In the genomic region with DNA sequence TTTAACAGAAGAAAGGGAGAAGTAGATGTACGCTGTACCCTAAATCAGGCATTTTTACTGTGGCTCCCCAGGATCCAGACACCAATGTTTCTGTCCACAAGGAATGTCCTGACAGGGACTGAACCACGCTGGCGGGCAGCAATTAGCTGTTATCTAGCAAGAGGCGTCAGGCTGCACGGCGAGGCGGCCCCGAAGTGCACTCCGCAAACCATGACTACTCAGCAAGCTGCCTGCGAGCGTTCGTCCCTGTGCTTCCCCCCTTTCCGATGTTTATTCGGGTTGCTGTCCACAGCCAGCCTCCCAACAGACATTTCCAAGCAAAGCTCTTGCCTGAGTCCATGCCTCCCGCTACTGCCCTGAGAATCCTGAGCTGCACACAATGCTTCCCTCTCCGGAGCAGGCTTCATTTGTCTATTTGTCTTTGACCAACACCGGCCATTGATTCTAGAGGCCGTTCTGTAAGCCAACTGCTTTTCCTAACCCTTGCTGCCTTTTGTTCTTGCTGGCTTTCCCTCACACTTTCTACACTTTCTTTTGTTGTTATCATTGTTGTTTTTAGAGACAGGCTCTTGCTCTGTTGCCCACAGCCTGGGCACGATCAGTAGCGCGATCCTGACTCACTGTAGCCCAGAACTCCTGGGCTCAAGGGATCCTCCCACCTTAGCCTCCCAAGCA, we compare ENCODE assay signal across 1 cellular context.
TF ChIP-seq lines count a peak whose summit lies in the region.

No MANE protein-coding gene starts in this region.

TF ChIP-seq in HepG2, 621 proteins besides CTCF, POLR2A, EP300 and RAD21 (continued from another document and continues in another):
- TF ChIP-seq LCORL (IDR thresholded peaks at IDR 0.05): no peak
- no peak for TF ChIP-seq LCORL (CRISPR knock-in tag; IDR thresholded peaks at IDR 0.05)
- TF ChIP-seq ZNF7 (CRISPR knock-in tag; IDR thresholded peaks at IDR 0.05): peak; percentile 94
- no peak for TF ChIP-seq RFXAP (CRISPR knock-in tag; IDR thresholded peaks at IDR 0.05; ENCODE audit: borderline replicate concordance)
- TF ChIP-seq ASH2L (IDR thresholded peaks at IDR 0.05; ENCODE audit: insufficient read length, low read depth, low read length): no peak
- no peak for TF ChIP-seq PLRG1 (conservative IDR thresholded peaks at IDR 0.05)
- no peak for TF ChIP-seq MEF2D (CRISPR knock-in tag; IDR thresholded peaks at IDR 0.05)
- TF ChIP-seq ZNF75D (CRISPR knock-in tag; IDR thresholded peaks at IDR 0.05; ENCODE audit: borderline replicate concordance): no peak
- TF ChIP-seq, protein P1, sequence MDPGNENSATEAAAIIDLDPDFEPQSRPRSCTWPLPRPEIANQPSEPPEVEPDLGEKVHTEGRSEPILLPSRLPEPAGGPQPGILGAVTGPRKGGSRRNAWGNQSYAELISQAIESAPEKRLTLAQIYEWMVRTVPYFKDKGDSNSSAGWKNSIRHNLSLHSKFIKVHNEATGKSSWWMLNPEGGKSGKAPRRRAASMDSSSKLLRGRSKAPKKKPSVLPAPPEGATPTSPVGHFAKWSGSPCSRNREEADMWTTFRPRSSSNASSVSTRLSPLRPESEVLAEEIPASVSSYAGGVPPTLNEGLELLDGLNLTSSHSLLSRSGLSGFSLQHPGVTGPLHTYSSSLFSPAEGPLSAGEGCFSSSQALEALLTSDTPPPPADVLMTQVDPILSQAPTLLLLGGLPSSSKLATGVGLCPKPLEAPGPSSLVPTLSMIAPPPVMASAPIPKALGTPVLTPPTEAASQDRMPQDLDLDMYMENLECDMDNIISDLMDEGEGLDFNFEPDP (CRISPR knock-in tag; conservative IDR thresholded peaks at IDR 0.05): 0 out of 2 replicates have a peak, but pooled peaks have one; percentile 40
- TF ChIP-seq RBAK (CRISPR knock-in tag; IDR thresholded peaks at IDR 0.05): no peak
- TF ChIP-seq SPEN (CRISPR knock-in tag; IDR thresholded peaks at IDR 0.05; ENCODE audit: low read depth): no peak
- TF ChIP-seq ZNF775 (CRISPR knock-in tag; IDR thresholded peaks at IDR 0.05; ENCODE audit: borderline replicate concordance): no peak
- TF ChIP-seq, protein P2, sequence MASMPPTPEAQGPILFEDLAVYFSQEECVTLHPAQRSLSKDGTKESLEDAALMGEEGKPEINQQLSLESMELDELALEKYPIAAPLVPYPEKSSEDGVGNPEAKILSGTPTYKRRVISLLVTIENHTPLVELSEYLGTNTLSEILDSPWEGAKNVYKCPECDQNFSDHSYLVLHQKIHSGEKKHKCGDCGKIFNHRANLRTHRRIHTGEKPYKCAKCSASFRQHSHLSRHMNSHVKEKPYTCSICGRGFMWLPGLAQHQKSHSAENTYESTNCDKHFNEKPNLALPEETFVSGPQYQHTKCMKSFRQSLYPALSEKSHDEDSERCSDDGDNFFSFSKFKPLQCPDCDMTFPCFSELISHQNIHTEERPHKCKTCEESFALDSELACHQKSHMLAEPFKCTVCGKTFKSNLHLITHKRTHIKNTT (CRISPR knock-in tag; IDR thresholded peaks at IDR 0.05): no peak
- no peak for TF ChIP-seq REPIN1 (CRISPR knock-in tag; IDR thresholded peaks at IDR 0.05; ENCODE audit: borderline replicate concordance, low read depth)
- TF ChIP-seq, protein P3, sequence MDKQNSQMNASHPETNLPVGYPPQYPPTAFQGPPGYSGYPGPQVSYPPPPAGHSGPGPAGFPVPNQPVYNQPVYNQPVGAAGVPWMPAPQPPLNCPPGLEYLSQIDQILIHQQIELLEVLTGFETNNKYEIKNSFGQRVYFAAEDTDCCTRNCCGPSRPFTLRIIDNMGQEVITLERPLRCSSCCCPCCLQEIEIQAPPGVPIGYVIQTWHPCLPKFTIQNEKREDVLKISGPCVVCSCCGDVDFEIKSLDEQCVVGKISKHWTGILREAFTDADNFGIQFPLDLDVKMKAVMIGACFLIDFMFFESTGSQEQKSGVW (CRISPR knock-in tag; IDR thresholded peaks at IDR 0.05; ENCODE audit: borderline replicate concordance): no peak
- no peak for TF ChIP-seq CBFB (CRISPR knock-in tag; IDR thresholded peaks at IDR 0.05)
- TF ChIP-seq ZNF20 (CRISPR knock-in tag; IDR thresholded peaks at IDR 0.05): no peak
- no peak for TF ChIP-seq ZNF33B (CRISPR knock-in tag; IDR thresholded peaks at IDR 0.05)
- TF ChIP-seq ZNF44 (CRISPR knock-in tag; IDR thresholded peaks at IDR 0.05): no peak
- TF ChIP-seq FOXM1 (CRISPR knock-in tag; IDR thresholded peaks at IDR 0.05): no peak
- TF ChIP-seq ZFP36 (IDR thresholded peaks at IDR 0.05; ENCODE audit: borderline replicate concordance, low read depth, low read length, partially characterized antibody): peak; percentile 3
- no peak for TF ChIP-seq SOX6 (IDR thresholded peaks at IDR 0.05)
- peak; percentile 34; the same call in 1 of the 2 replicates for TF ChIP-seq SOX6 (CRISPR knock-in tag; IDR thresholded peaks at IDR 0.05)
- TF ChIP-seq CEBPB (IDR thresholded peaks at IDR 0.05; ENCODE audit: borderline replicate concordance, low read depth, low read length): no peak
- no peak for TF ChIP-seq ZNF563 (CRISPR knock-in tag; IDR thresholded peaks at IDR 0.05)
- TF ChIP-seq JARID2 (CRISPR knock-in tag; IDR thresholded peaks at IDR 0.05; ENCODE audit: insufficient replicate concordance): no peak
- TF ChIP-seq ZNF614 (CRISPR knock-in tag; IDR thresholded peaks at IDR 0.05; ENCODE audit: borderline replicate concordance): no peak
- TF ChIP-seq, protein P4, sequence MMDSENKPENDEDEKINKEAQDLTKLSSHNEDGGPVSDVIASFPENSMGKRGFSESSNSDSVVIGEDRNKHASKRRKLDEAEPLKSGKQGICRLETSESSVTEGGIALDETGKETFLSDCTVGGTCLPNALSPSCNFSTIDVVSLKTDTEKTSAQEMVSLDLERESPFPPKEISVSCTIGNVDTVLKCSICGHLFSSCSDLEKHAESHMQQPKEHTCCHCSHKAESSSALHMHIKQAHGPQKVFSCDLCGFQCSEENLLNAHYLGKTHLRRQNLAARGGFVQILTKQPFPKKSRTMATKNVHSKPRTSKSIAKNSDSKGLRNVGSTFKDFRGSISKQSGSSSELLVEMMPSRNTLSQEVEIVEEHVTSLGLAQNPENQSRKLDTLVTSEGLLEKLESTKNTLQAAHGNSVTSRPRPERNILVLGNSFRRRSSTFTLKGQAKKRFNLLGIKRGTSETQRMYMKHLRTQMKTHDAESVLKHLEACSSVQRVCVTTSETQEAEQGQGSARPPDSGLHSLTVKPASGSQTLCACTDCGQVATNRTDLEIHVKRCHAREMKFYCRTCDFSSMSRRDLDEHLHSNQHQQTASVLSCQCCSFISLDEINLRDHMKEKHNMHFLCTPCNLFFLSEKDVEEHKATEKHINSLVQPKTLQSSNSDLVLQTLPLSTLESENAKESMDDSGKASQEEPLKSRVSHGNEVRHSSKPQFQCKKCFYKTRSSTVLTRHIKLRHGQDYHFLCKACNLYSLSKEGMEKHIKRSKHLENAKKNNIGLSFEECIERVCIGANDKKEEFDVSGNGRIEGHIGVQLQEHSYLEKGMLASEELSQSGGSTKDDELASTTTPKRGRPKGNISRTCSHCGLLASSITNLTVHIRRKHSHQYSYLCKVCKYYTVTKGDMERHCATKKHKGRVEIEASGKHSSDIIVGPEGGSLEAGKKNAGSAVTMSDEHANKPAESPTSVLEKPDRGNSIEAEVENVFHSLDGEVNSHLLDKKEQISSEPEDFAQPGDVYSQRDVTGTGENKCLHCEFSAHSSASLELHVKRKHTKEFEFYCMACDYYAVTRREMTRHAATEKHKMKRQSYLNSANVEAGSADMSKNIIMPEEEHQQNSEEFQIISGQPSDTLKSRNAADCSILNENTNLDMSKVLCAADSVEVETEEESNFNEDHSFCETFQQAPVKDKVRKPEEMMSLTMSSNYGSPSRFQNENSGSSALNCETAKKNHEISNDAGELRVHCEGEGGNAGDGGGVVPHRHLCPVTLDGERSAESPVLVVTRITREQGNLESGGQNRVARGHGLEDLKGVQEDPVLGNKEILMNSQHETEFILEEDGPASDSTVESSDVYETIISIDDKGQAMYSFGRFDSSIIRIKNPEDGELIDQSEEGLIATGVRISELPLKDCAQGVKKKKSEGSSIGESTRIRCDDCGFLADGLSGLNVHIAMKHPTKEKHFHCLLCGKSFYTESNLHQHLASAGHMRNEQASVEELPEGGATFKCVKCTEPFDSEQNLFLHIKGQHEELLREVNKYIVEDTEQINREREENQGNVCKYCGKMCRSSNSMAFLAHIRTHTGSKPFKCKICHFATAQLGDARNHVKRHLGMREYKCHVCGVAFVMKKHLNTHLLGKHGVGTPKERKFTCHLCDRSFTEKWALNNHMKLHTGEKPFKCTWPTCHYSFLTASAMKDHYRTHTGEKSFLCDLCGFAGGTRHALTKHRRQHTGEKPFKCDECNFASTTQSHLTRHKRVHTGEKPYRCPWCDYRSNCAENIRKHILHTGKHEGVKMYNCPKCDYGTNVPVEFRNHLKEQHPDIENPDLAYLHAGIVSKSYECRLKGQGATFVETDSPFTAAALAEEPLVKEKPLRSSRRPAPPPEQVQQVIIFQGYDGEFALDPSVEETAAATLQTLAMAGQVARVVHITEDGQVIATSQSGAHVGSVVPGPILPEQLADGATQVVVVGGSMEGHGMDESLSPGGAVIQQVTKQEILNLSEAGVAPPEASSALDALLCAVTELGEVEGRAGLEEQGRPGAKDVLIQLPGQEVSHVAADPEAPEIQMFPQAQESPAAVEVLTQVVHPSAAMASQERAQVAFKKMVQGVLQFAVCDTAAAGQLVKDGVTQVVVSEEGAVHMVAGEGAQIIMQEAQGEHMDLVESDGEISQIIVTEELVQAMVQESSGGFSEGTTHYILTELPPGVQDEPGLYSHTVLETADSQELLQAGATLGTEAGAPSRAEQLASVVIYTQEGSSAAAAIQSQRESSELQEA (CRISPR knock-in tag; IDR thresholded peaks at IDR 0.05; ENCODE audit: not compliant biosample characterization): no peak
- TF ChIP-seq JUND (CRISPR knock-in tag; IDR thresholded peaks at IDR 0.05): no peak
- TF ChIP-seq RFX3 (CRISPR knock-in tag; IDR thresholded peaks at IDR 0.05): no peak
- no peak for TF ChIP-seq THAP11 (CRISPR knock-in tag; IDR thresholded peaks at IDR 0.05)
- no peak for TF ChIP-seq CBX5 (CRISPR knock-in tag; IDR thresholded peaks at IDR 0.05; ENCODE audit: borderline replicate concordance)
- TF ChIP-seq, protein P5, sequence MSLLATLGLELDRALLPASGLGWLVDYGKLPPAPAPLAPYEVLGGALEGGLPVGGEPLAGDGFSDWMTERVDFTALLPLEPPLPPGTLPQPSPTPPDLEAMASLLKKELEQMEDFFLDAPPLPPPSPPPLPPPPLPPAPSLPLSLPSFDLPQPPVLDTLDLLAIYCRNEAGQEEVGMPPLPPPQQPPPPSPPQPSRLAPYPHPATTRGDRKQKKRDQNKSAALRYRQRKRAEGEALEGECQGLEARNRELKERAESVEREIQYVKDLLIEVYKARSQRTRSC (CRISPR knock-in tag; IDR thresholded peaks at IDR 0.05; ENCODE audit: low read depth): no peak
- TF ChIP-seq, protein P6, sequence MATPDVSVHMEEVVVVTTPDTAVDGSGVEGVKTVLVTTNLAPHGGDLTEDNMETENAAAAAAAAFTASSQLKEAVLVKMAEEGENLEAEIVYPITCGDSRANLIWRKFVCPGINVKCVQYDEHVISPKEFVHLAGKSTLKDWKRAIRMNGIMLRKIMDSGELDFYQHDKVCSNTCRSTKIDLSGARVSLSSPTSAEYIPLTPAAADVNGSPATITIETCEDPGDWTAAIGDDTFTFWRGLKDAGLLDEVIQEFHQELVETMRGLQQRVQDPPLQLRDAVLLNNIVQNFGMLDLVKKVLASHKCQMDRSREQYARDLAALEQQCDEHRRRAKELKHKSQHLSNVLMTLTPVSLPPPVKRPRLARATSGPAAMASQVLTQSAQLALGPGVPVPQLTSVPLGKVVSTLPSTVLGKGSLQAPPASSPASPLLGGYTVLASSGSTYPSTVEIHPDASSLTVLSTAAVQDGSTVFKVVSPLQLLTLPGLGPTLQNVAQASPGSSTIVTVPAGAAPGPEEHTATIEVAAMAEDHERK (CRISPR knock-in tag; IDR thresholded peaks at IDR 0.05; ENCODE audit: low read depth): no peak
- no peak for TF ChIP-seq TCF7L2 (IDR thresholded peaks at IDR 0.05; ENCODE audit: low read depth, low read length)
- TF ChIP-seq ZMYM2 (CRISPR knock-in tag; IDR thresholded peaks at IDR 0.05): no peak
- no peak for TF ChIP-seq PHB2 (IDR thresholded peaks at IDR 0.05; ENCODE audit: partially characterized antibody)
- TF ChIP-seq ZNF577 (CRISPR knock-in tag; IDR thresholded peaks at IDR 0.05; ENCODE audit: borderline replicate concordance, low read depth): no peak
- TF ChIP-seq ZNF891 (CRISPR knock-in tag; IDR thresholded peaks at IDR 0.05): no peak
- no peak for TF ChIP-seq SRSF1 (optimal IDR thresholded peaks at IDR 0.05; ENCODE audit: low read depth, low read length)
- TF ChIP-seq ZNF552 (CRISPR knock-in tag; IDR thresholded peaks at IDR 0.05; ENCODE audit: borderline replicate concordance): no peak
- no peak for TF ChIP-seq RARG (CRISPR knock-in tag; IDR thresholded peaks at IDR 0.05; ENCODE audit: low read depth)
- TF ChIP-seq ZNF230 (CRISPR knock-in tag; IDR thresholded peaks at IDR 0.05): no peak
- TF ChIP-seq, protein P7, sequence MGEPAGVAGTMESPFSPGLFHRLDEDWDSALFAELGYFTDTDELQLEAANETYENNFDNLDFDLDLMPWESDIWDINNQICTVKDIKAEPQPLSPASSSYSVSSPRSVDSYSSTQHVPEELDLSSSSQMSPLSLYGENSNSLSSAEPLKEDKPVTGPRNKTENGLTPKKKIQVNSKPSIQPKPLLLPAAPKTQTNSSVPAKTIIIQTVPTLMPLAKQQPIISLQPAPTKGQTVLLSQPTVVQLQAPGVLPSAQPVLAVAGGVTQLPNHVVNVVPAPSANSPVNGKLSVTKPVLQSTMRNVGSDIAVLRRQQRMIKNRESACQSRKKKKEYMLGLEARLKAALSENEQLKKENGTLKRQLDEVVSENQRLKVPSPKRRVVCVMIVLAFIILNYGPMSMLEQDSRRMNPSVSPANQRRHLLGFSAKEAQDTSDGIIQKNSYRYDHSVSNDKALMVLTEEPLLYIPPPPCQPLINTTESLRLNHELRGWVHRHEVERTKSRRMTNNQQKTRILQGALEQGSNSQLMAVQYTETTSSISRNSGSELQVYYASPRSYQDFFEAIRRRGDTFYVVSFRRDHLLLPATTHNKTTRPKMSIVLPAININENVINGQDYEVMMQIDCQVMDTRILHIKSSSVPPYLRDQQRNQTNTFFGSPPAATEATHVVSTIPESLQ (CRISPR knock-in tag; conservative IDR thresholded peaks at IDR 0.05): no peak
- TF ChIP-seq ZNF12 (CRISPR knock-in tag; IDR thresholded peaks at IDR 0.05): no peak
- TF ChIP-seq GLI4 (CRISPR knock-in tag; IDR thresholded peaks at IDR 0.05; ENCODE audit: borderline replicate concordance): no peak
- no peak for TF ChIP-seq IRF2 (CRISPR knock-in tag; IDR thresholded peaks at IDR 0.05)
- TF ChIP-seq ZNF232 (CRISPR knock-in tag; IDR thresholded peaks at IDR 0.05; ENCODE audit: borderline replicate concordance): no peak
- TF ChIP-seq JUNB (CRISPR knock-in tag; IDR thresholded peaks at IDR 0.05; ENCODE audit: borderline replicate concordance): no peak
- TF ChIP-seq MEIS1 (CRISPR knock-in tag; IDR thresholded peaks at IDR 0.05; ENCODE audit: borderline replicate concordance): no peak
- no peak for TF ChIP-seq NFRKB (IDR thresholded peaks at IDR 0.05)
